Comparison of ENCODE assay signal across 12 cellular contexts in genomic region chr2:26727641-26728561, GRCh38. TPM values are rescaled to one million over a fixed set of nuclear protein-coding genes. Genes with fewer than 3 reads are reported as not detected.
DNase-seq lines count a peak whose midpoint lies in the region; ATAC-seq lines count a peak whose summit lies in the region.
"Had no signal": no experiment of that assay in that cellular context is flagged by ENCODE, and none has a peak within 500 bp of the region (broad histone marks: within the 10 kb centered on the region; RNA-seq: fewer than 3 reads in every experiment).

No MANE protein-coding gene starts in this region.

- no peak for ATAC-seq in HG03095 (IDR thresholded peaks at IDR 0.05; ENCODE audit: unreplicated experiment)

- H3K4me1 Mint-ChIP-seq in immature natural killer cell: no peaks in the 10 kb centered on the region

- no peaks in the 10 kb centered on the region for H3K9me3 Mint-ChIP-seq in immature natural killer cell

- H3K27ac Mint-ChIP-seq in immature natural killer cell: no peak overlapping the region

- peaks cover 0 to 3% (median 0%) of the 10 kb centered on the region in 3 donors for H3K36me3 Mint-ChIP-seq in immature natural killer cell

- H3K27me3 Mint-ChIP-seq in immature natural killer cell (ENCODE audit: low read depth in 3 of 3): peaks cover 4 to 6% (median 5%) of the 10 kb centered on the region in 3 donors

- peak; percentile 60 for DNase-seq in activated CD8-positive, alpha-beta memory T cell treated with anti-CD3 and anti-CD28 coated beads for 24 hours
- DNase-seq in activated CD8-positive, alpha-beta memory T cell treated with anti-CD3 and anti-CD28 coated beads, Interleukin-2, amount 50 U/mL, for 48 hours: no peak
- DNase-seq in activated T-cell treated with anti-CD3 and anti-CD28 coated beads, Interleukin-2, amount 50 U/mL, for 48 hours: peak; percentile 23 to 45
- DNase-seq in immature natural killer cell (peak; percentile 6 to 10 (median 7)), A172 (ENCODE audit: low spot score) (no peak), DMS 273 treated with DMSO at 0.1 percent for 48 hours (lab: John Stamatoyannopoulos, UW) (no peak)
- peak; percentile 10 to 11 for DNase-seq in stimulated activated CD4-positive, alpha-beta T cell treated with anti-CD3 and anti-CD28 coated beads, Interleukin-4, amount 100 ng/mL, for 48 hours (ENCODE audit: low read depth in 2 of 2)
- DNase-seq: mammary epithelial cell, NCI-H1092 treated with DMSO at 0.1 percent for 48 hours had no signal

- H3K4me3 Mint-ChIP-seq in immature natural killer cell: peak overlapping the region in 1 of 5 donors; percentile 27

RNA-seq across cellular contexts. Expression of gene KCNK3, which starts 35.4 kb away (rescaled TPM):
- polyA plus RNA-seq in immature natural killer cell: not detected
- total RNA-seq in A172 (2014; rRNA removed; shearing (Covaris generic)): 0.05 and 0.60 TPM in 2 replicates
- total RNA-seq: activated CD8-positive, alpha-beta memory T cell treated with anti-CD3 and anti-CD28 coated beads for 36 hours; pulmonary artery endothelial cell had no signal

RNA-seq across cellular contexts. Expression of gene SLC35F6, which starts 36.2 kb away (rescaled TPM):
- 10 to 100 TPM in 1 of 3 donors, 1 to 10 TPM in 2; 6.6 to 13.7 (median 7.3) TPM for polyA plus RNA-seq in immature natural killer cell
- 35.9 and 38.9 TPM in 2 replicates for total RNA-seq in A172 (2014; rRNA removed; shearing (Covaris generic))

RNA-seq across cellular contexts. Expression of gene CENPA, which starts 58.0 kb away (rescaled TPM):
- under 1 TPM in 2 of 3 donors, not detected in 1; 0.62 to 0.68 TPM for polyA plus RNA-seq in immature natural killer cell
- 35.8 and 44.3 TPM in 2 replicates for total RNA-seq in A172 (2014; rRNA removed; shearing (Covaris generic))

Comparison
In these comparisons a context has a peak if more than half of its experiments do, and no peak if none do; other contexts are left out.
1. DNase-seq: peak in activated CD8-positive, alpha-beta memory T cell treated with anti-CD3 and anti-CD28 coated beads for 24 hours (single experiment), activated T-cell treated with anti-CD3 and anti-CD28 coated beads, Interleukin-2, amount 50 U/mL, for 48 hours (2 of 2), immature natural killer cell (3 of 3) and stimulated activated CD4-positive, alpha-beta T cell treated with anti-CD3 and anti-CD28 coated beads, Interleukin-4, amount 100 ng/mL, for 48 hours (2 of 2); none in activated CD8-positive, alpha-beta memory T cell treated with anti-CD3 and anti-CD28 coated beads, Interleukin-2, amount 50 U/mL, for 48 hours (single experiment), A172 (single experiment) and DMS 273 treated with DMSO at 0.1 percent for 48 hours (single experiment).